In the genomic region with DNA sequence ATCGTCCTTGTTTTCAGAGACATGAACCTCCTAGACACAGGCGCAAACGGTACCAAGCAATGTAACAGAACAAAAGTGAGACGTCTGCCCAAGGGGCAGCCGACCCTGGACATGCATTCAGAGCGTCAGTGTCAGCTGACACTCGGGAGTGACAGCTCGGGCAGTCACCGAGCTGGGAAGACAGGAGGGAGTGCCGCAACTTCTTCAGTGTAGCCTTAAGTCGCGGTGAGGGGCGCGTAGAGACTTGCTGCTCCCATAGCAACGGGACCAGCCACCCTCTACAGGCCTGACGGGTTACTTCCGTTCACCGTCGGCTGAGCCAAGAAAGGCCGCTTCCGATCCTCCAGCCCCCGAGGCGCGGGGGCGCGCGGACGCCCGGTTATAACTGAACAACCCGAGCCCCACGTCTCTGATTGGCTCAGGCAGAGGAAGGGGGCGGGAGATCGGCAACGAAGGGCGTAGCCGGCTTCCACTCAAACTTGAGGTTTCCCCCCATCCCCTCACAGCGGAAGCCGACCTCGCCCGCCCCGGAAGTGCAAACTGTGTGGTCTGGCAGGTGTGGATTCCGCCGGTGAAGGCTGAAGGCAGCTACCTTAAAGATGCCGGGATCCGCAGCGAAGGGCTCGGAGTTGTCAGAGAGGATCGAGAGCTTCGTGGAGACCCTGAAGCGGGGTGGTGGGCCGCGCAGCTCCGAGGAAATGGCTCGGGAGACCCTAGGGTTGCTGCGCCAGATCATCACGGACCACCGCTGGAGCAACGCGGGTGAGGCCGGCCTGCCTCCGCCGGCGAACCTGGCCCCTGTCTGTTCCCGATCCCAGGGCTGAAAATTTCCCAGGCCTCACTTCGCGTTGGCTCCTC, we compare ENCODE assay signal across 1 cellular context.
TF ChIP-seq lines count a peak whose summit lies in the region.

A gene (plus strand): TSS at position 530 of the 858 bp plus-strand sequence. CDS start 70 bp downstream, at position 600.

TF ChIP-seq in K562, 482 proteins besides CTCF, POLR2A, EP300 and RAD21 (continued from another document and continues in another):
- TF ChIP-seq, protein P1, sequence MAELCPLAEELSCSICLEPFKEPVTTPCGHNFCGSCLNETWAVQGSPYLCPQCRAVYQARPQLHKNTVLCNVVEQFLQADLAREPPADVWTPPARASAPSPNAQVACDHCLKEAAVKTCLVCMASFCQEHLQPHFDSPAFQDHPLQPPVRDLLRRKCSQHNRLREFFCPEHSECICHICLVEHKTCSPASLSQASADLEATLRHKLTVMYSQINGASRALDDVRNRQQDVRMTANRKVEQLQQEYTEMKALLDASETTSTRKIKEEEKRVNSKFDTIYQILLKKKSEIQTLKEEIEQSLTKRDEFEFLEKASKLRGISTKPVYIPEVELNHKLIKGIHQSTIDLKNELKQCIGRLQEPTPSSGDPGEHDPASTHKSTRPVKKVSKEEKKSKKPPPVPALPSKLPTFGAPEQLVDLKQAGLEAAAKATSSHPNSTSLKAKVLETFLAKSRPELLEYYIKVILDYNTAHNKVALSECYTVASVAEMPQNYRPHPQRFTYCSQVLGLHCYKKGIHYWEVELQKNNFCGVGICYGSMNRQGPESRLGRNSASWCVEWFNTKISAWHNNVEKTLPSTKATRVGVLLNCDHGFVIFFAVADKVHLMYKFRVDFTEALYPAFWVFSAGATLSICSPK (IDR thresholded peaks at IDR 0.05; ENCODE audit: borderline replicate concordance), result no peak
- TF ChIP-seq FOXA3 (CRISPR knock-in tag; conservative IDR thresholded peaks at IDR 0.05 in 1 of 2, IDR thresholded peaks at IDR 0.05 in 1 of 2) (0 out of 4 replicates have a peak, but pooled peaks of 1 of the 2 experiments have one; percentile 29), L3MBTL2 (IDR thresholded peaks at IDR 0.05) (peak; percentile 39; the same call in 1 of the 2 replicates), ZNF146 (CRISPR knock-in tag; IDR thresholded peaks at IDR 0.05; ENCODE audit: unreplicated experiment) (no peak), MYNN (IDR thresholded peaks at IDR 0.05) (0 out of 2 replicates have a peak, but pooled peaks have one; percentile 32), MYNN (CRISPR knock-in tag; IDR thresholded peaks at IDR 0.05) (no peak), SMARCB1 (IDR thresholded peaks at IDR 0.05; ENCODE audit: insufficient read length, low read depth) (no peak), FUS (optimal IDR thresholded peaks at IDR 0.05; ENCODE audit: low read depth, low read length) (no peak), ZNF717 (CRISPR knock-in tag; IDR thresholded peaks at IDR 0.05) (no peak), RHOXF2B (CRISPR knock-in tag; conservative IDR thresholded peaks at IDR 0.05) (no peak), ERF (CRISPR knock-in tag; IDR thresholded peaks at IDR 0.05) (no peak), SMAD4 (CRISPR knock-in tag; conservative IDR thresholded peaks at IDR 0.05) (no peak), CTBP1 (IDR thresholded peaks at IDR 0.05; ENCODE audit: borderline replicate concordance) (0 out of 2 replicates have a peak, but pooled peaks have one; percentile 39), ARID1B (IDR thresholded peaks at IDR 0.05) (no peak), CAMTA2 (CRISPR knock-in tag; conservative IDR thresholded peaks at IDR 0.05) (no peak), ZSCAN32 (CRISPR knock-in tag; IDR thresholded peaks at IDR 0.05) (no peak), ZNF253 (CRISPR knock-in tag; conservative IDR thresholded peaks at IDR 0.05) (no peak), FOXK1 (CRISPR knock-in tag; IDR thresholded peaks at IDR 0.05; ENCODE audit: borderline replicate concordance) (no peak), ILF3 (IDR thresholded peaks at IDR 0.05; ENCODE audit: borderline replicate concordance) (no peak), SAFB2 (IDR thresholded peaks at IDR 0.05; ENCODE audit: borderline replicate concordance, low read depth, low read length, severe bottlenecking) (no peak), HDAC3 (IDR thresholded peaks at IDR 0.05; ENCODE audit: borderline replicate concordance, partially characterized antibody) (no peak), TCF3 (CRISPR knock-in tag; IDR thresholded peaks at IDR 0.05) (no peak)
- TF ChIP-seq, protein P2, sequence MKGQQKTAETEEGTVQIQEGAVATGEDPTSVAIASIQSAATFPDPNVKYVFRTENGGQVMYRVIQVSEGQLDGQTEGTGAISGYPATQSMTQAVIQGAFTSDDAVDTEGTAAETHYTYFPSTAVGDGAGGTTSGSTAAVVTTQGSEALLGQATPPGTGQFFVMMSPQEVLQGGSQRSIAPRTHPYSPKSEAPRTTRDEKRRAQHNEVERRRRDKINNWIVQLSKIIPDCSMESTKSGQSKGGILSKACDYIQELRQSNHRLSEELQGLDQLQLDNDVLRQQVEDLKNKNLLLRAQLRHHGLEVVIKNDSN (CRISPR knock-in tag; IDR thresholded peaks at IDR 0.05), result peak; percentile 73
- TF ChIP-seq, protein P3, sequence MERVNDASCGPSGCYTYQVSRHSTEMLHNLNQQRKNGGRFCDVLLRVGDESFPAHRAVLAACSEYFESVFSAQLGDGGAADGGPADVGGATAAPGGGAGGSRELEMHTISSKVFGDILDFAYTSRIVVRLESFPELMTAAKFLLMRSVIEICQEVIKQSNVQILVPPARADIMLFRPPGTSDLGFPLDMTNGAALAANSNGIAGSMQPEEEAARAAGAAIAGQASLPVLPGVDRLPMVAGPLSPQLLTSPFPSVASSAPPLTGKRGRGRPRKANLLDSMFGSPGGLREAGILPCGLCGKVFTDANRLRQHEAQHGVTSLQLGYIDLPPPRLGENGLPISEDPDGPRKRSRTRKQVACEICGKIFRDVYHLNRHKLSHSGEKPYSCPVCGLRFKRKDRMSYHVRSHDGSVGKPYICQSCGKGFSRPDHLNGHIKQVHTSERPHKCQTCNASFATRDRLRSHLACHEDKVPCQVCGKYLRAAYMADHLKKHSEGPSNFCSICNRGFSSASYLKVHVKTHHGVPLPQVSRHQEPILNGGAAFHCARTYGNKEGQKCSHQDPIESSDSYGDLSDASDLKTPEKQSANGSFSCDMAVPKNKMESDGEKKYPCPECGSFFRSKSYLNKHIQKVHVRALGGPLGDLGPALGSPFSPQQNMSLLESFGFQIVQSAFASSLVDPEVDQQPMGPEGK (CRISPR knock-in tag; IDR thresholded peaks at IDR 0.05; ENCODE audit: borderline replicate concordance), result no peak
- TF ChIP-seq, protein P4, sequence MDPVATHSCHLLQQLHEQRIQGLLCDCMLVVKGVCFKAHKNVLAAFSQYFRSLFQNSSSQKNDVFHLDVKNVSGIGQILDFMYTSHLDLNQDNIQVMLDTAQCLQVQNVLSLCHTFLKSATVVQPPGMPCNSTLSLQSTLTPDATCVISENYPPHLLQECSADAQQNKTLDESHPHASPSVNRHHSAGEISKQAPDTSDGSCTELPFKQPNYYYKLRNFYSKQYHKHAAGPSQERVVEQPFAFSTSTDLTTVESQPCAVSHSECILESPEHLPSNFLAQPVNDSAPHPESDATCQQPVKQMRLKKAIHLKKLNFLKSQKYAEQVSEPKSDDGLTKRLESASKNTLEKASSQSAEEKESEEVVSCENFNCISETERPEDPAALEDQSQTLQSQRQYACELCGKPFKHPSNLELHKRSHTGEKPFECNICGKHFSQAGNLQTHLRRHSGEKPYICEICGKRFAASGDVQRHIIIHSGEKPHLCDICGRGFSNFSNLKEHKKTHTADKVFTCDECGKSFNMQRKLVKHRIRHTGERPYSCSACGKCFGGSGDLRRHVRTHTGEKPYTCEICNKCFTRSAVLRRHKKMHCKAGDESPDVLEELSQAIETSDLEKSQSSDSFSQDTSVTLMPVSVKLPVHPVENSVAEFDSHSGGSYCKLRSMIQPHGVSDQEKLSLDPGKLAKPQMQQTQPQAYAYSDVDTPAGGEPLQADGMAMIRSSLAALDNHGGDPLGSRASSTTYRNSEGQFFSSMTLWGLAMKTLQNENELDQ (CRISPR knock-in tag; IDR thresholded peaks at IDR 0.05; ENCODE audit: borderline replicate concordance), result no peak
- TF ChIP-seq, protein P5, sequence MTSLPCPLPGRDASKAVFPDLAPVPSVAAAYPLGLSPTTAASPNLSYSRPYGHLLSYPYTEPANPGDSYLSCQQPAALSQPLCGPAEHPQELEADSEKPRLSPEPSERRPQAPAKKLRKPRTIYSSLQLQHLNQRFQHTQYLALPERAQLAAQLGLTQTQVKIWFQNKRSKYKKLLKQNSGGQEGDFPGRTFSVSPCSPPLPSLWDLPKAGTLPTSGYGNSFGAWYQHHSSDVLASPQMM (CRISPR knock-in tag; IDR thresholded peaks at IDR 0.05), result no peak
- TF ChIP-seq, protein P6, sequence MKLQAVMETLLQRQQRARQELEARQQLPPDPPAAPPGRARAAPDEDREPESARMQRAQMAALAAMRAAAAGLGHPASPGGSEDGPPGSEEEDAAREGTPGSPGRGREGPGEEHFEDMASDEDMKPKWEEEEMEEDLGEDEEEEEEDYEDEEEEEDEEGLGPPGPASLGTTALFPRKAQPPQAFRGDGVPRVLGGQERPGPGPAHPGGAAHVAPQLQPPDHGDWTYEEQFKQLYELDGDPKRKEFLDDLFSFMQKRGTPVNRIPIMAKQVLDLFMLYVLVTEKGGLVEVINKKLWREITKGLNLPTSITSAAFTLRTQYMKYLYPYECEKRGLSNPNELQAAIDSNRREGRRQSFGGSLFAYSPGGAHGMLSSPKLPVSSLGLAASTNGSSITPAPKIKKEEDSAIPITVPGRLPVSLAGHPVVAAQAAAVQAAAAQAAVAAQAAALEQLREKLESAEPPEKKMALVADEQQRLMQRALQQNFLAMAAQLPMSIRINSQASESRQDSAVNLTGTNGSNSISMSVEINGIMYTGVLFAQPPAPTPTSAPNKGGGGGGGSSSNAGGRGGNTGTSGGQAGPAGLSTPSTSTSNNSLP (IDR thresholded peaks at IDR 0.05; ENCODE audit: borderline replicate concordance, low read depth, low read length), result no peak
- TF ChIP-seq, protein P7, sequence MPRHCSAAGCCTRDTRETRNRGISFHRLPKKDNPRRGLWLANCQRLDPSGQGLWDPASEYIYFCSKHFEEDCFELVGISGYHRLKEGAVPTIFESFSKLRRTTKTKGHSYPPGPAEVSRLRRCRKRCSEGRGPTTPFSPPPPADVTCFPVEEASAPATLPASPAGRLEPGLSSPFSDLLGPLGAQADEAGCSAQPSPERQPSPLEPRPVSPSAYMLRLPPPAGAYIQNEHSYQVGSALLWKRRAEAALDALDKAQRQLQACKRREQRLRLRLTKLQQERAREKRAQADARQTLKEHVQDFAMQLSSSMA (CRISPR knock-in tag; IDR thresholded peaks at IDR 0.05), result no peak
- TF ChIP-seq, protein P8, sequence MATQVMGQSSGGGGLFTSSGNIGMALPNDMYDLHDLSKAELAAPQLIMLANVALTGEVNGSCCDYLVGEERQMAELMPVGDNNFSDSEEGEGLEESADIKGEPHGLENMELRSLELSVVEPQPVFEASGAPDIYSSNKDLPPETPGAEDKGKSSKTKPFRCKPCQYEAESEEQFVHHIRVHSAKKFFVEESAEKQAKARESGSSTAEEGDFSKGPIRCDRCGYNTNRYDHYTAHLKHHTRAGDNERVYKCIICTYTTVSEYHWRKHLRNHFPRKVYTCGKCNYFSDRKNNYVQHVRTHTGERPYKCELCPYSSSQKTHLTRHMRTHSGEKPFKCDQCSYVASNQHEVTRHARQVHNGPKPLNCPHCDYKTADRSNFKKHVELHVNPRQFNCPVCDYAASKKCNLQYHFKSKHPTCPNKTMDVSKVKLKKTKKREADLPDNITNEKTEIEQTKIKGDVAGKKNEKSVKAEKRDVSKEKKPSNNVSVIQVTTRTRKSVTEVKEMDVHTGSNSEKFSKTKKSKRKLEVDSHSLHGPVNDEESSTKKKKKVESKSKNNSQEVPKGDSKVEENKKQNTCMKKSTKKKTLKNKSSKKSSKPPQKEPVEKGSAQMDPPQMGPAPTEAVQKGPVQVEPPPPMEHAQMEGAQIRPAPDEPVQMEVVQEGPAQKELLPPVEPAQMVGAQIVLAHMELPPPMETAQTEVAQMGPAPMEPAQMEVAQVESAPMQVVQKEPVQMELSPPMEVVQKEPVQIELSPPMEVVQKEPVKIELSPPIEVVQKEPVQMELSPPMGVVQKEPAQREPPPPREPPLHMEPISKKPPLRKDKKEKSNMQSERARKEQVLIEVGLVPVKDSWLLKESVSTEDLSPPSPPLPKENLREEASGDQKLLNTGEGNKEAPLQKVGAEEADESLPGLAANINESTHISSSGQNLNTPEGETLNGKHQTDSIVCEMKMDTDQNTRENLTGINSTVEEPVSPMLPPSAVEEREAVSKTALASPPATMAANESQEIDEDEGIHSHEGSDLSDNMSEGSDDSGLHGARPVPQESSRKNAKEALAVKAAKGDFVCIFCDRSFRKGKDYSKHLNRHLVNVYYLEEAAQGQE (CRISPR knock-in tag; IDR thresholded peaks at IDR 0.05; ENCODE audit: low read depth), result no peak
- TF ChIP-seq, protein P9, sequence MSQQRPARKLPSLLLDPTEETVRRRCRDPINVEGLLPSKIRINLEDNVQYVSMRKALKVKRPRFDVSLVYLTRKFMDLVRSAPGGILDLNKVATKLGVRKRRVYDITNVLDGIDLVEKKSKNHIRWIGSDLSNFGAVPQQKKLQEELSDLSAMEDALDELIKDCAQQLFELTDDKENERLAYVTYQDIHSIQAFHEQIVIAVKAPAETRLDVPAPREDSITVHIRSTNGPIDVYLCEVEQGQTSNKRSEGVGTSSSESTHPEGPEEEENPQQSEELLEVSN (IDR thresholded peaks at IDR 0.05; ENCODE audit: borderline replicate concordance in 1 of 2, extremely low read depth in 1 of 2, insufficient read depth in 1 of 2, insufficient read length in 1 of 2, low read depth in 1 of 2, low read length in 1 of 2, poor library complexity in 1 of 2, severe bottlenecking in 1 of 2), result peak in 1 of 2 experiments; percentile 39
- TF ChIP-seq, protein P10, sequence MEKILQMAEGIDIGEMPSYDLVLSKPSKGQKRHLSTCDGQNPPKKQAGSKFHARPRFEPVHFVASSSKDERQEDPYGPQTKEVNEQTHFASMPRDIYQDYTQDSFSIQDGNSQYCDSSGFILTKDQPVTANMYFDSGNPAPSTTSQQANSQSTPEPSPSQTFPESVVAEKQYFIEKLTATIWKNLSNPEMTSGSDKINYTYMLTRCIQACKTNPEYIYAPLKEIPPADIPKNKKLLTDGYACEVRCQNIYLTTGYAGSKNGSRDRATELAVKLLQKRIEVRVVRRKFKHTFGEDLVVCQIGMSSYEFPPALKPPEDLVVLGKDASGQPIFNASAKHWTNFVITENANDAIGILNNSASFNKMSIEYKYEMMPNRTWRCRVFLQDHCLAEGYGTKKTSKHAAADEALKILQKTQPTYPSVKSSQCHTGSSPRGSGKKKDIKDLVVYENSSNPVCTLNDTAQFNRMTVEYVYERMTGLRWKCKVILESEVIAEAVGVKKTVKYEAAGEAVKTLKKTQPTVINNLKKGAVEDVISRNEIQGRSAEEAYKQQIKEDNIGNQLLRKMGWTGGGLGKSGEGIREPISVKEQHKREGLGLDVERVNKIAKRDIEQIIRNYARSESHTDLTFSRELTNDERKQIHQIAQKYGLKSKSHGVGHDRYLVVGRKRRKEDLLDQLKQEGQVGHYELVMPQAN (IDR thresholded peaks at IDR 0.05; ENCODE audit: borderline replicate concordance), result peak; percentile 53
- TF ChIP-seq, protein P11, sequence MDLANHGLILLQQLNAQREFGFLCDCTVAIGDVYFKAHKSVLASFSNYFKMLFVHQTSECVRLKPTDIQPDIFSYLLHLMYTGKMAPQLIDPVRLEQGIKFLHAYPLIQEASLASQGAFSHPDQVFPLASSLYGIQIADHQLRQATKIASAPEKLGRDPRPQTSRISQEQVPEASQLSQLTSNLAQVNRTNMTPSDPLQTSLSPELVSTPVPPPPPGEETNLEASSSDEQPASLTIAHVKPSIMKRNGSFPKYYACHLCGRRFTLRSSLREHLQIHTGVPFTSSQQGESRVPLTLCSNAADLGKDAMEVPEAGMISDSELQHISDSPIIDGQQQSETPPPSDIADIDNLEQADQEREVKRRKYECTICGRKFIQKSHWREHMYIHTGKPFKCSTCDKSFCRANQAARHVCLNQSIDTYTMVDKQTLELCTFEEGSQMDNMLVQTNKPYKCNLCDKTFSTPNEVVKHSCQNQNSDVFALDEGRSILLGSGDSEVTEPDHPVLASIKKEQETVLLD (IDR thresholded peaks at IDR 0.05), result no peak
